Comparison of ENCODE assay signal across 23 cellular contexts in genomic region chr9:85038824-85039540, GRCh38.
DNase-seq lines count a peak whose midpoint lies in the region; TF ChIP-seq lines count a peak whose summit lies in the region.
"Had no signal": no experiment of that assay in that cellular context is flagged by ENCODE, and none has a peak within 500 bp of the region (broad histone marks: within the 10 kb centered on the region; RNA-seq: fewer than 3 reads in every experiment).

No MANE protein-coding gene starts in this region.

- DNase-seq in SK-MEL-5 (ENCODE audit: low read depth, low spot score) = peak; percentile 16
- DNase-seq in kidney tubule cell (ENCODE audit: low spot score) = peak; percentile 15
- DNase-seq in posterior cingulate gyrus = peak in 7 of 10 donors; percentile 37 to 86 (median 53)
- DNase-seq in stimulated activated CD4-positive, alpha-beta T cell treated with anti-CD3 and anti-CD28 coated beads, Interleukin-2, amount 100 ng/mL, for 24 hours = no peak
- no peak for DNase-seq in NK-92 (lab: John Stamatoyannopoulos, UW; ENCODE audit: unreplicated experiment)
- DNase-seq in GM13976 (ENCODE audit: low spot score) = no peak
- no peak for DNase-seq in AML-193 (lab: John Stamatoyannopoulos, UW)
- DNase-seq: activated CD4-positive, alpha-beta T cell treated with anti-CD3 and anti-CD28 coated beads, Interleukin-2, amount 50 U/mL, for 4 hours; activated CD8-positive, alpha-beta memory T cell treated with anti-CD3 and anti-CD28 coated beads, Interleukin-2, amount 10 ng/mL, durations not matched to agents 7 days and 5 days; activated naive CD4-positive, alpha-beta T cell treated with Interleukin-2 at 50 U/mL for 16 hours; amniotic stem cell; DMS 273 treated with DMSO at 0.1 percent for 48 hours; EL; H7; left colon; mammary epithelial cell; NCI-H1105 treated with DMSO at 0.1 percent for 48 hours; NCI-H2029; NCI-H524; stimulated activated CD4-positive, alpha-beta T cell treated with anti-CD3 and anti-CD28 coated beads, Interleukin-4, amount 100 ng/mL, for 24 hours; transverse colon had no signal

- in situ Hi-C loops in SK-MEL-5 (cut with HindIII; ENCODE audit: low pct_unique_long_range_greater_than_20kb, low sequenced_read_pairs) = no loop called here
- in situ Hi-C loops in GM13976 (cut with MboI; ENCODE audit: low sequenced_read_pairs, unreplicated experiment) = no loop called here

- intact Hi-C loops in posterior cingulate gyrus (cut with DNase I) = loop anchor here (5.0 kb wide), 1 partner anchor 47 kb away; no protein-coding TSS in a partner anchor

- H3K27ac ChIP-seq in cingulate gyrus (ENCODE audit: low read depth, low read length) = peak overlapping the region; percentile 95
- H3K27ac ChIP-seq: BLaER1, transverse colon had no signal

- TF ChIP-seq CTCF in GM13976 (IDR thresholded peaks at IDR 0.05; ENCODE audit: borderline replicate concordance, control extremely low read depth, extremely low read depth, insufficient read depth, missing control alignments) = no peak

Comparison
In these comparisons a context has a peak if more than half of its experiments do, and no peak if none do; other contexts are left out.
1. DNase-seq: peak in SK-MEL-5 (single experiment), kidney tubule cell (single experiment) and posterior cingulate gyrus (7 of 10); none in stimulated activated CD4-positive, alpha-beta T cell treated with anti-CD3 and anti-CD28 coated beads, Interleukin-2, amount 100 ng/mL, for 24 hours (0 of 2), NK-92 (single experiment), GM13976 (single experiment) and AML-193 (0 of 2).